Comparison of ENCODE assay signal across 1 cellular context in the genomic region with DNA sequence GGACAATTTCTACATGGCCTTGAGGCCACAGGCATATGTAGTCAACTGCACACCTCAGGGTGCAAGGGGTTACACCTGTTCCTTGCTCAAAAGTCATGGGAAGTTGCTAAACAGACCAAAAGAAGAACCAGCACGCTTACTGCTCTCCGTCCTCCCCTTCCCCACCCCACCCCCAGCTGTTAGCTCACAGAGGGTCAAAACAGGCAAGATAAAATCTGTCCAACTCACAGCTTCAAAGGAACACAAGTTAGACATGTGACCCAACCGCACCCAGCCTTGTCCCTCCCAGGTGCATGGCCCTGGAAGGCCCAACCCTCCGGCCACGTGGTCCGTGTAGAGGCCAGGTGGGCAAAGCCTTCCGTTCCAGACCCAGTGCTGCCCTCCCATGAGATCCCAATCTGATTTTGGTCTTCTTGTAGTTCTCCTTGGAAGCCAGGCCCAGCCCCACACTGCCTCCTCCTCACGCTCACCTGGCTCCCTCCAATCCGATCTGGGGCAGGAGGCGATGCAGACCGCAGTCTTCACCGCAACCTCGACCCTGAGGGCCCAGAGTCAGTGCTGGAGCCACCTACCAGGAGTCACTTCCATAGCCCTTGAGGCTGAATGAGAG.
TF ChIP-seq lines count a peak whose summit lies in the region.

No MANE protein-coding gene starts in this region.

TF ChIP-seq in K562, 482 proteins besides CTCF, POLR2A, EP300 and RAD21 (continued from another document and continues in another):
- TF ChIP-seq, protein P1, sequence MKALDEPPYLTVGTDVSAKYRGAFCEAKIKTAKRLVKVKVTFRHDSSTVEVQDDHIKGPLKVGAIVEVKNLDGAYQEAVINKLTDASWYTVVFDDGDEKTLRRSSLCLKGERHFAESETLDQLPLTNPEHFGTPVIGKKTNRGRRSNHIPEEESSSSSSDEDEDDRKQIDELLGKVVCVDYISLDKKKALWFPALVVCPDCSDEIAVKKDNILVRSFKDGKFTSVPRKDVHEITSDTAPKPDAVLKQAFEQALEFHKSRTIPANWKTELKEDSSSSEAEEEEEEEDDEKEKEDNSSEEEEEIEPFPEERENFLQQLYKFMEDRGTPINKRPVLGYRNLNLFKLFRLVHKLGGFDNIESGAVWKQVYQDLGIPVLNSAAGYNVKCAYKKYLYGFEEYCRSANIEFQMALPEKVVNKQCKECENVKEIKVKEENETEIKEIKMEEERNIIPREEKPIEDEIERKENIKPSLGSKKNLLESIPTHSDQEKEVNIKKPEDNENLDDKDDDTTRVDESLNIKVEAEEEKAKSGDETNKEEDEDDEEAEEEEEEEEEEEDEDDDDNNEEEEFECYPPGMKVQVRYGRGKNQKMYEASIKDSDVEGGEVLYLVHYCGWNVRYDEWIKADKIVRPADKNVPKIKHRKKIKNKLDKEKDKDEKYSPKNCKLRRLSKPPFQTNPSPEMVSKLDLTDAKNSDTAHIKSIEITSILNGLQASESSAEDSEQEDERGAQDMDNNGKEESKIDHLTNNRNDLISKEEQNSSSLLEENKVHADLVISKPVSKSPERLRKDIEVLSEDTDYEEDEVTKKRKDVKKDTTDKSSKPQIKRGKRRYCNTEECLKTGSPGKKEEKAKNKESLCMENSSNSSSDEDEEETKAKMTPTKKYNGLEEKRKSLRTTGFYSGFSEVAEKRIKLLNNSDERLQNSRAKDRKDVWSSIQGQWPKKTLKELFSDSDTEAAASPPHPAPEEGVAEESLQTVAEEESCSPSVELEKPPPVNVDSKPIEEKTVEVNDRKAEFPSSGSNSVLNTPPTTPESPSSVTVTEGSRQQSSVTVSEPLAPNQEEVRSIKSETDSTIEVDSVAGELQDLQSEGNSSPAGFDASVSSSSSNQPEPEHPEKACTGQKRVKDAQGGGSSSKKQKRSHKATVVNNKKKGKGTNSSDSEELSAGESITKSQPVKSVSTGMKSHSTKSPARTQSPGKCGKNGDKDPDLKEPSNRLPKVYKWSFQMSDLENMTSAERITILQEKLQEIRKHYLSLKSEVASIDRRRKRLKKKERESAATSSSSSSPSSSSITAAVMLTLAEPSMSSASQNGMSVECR (CRISPR knock-in tag; IDR thresholded peaks at IDR 0.05): 0 out of 2 replicates have a peak, but pooled peaks have one; percentile 44
- TF ChIP-seq TCF3 (CRISPR knock-in tag; IDR thresholded peaks at IDR 0.05) (peak; percentile 50), SLC30A9 (CRISPR knock-in tag; IDR thresholded peaks at IDR 0.05) (no peak), DDX20 (tag; IDR thresholded peaks at IDR 0.05; ENCODE audit: low read depth) (peak; percentile 64; the same call in 1 of the 2 replicates), SRSF3 (IDR thresholded peaks at IDR 0.05; ENCODE audit: insufficient read depth, low read length) (no peak), ZNF75A (CRISPR knock-in tag; IDR thresholded peaks at IDR 0.05) (no peak), TCF7L2 (IDR thresholded peaks at IDR 0.05; ENCODE audit: low read depth, low read length) (peak; percentile 76), BACH1 (tag; IDR thresholded peaks at IDR 0.05) (peak; percentile 85), ZNF175 (CRISPR knock-in tag; IDR thresholded peaks at IDR 0.05; ENCODE audit: low read depth) (peak; percentile 68; the same call in 1 of the 2 replicates), ZZZ3 (IDR thresholded peaks at IDR 0.05) (no peak), SIN3A (IDR thresholded peaks at IDR 0.05; ENCODE audit: borderline replicate concordance in 2 of 2, control insufficient read depth in 1 of 2, low read depth in 2 of 2, low read length in 2 of 2) (no peak), ELF4 (CRISPR knock-in tag; IDR thresholded peaks at IDR 0.05) (no peak; the same call in 1 of the 2 replicates), ZNF830 (CRISPR knock-in tag; IDR thresholded peaks at IDR 0.05) (no peak), FOXK2 (conservative IDR thresholded peaks at IDR 0.05 in 1 of 2, IDR thresholded peaks at IDR 0.05 in 1 of 2; ENCODE audit: low read depth in 2 of 2) (peak; percentile 85 to 91), JUN (IDR thresholded peaks at IDR 0.05; ENCODE audit: borderline replicate concordance, low read depth, low read length) (peak; percentile 70; the same call in 1 of the 2 replicates), JUN (CRISPR knock-in tag; IDR thresholded peaks at IDR 0.05; ENCODE audit: borderline replicate concordance) (no peak), ZNF12 (CRISPR knock-in tag; IDR thresholded peaks at IDR 0.05) (no peak), ZNF764 (CRISPR knock-in tag; IDR thresholded peaks at IDR 0.05; ENCODE audit: low read depth) (no peak), ZNF134 (CRISPR knock-in tag; conservative IDR thresholded peaks at IDR 0.05) (peak; percentile 61; the same call in 1 of the 2 replicates), ZNF274 (IDR thresholded peaks at IDR 0.05; ENCODE audit: borderline replicate concordance, low read depth, low read length) (no peak), BMI1 (IDR thresholded peaks at IDR 0.05; ENCODE audit: low read length) (no peak), ZNF311 (CRISPR knock-in tag; IDR thresholded peaks at IDR 0.05) (peak; percentile 80), ZNF133 (CRISPR knock-in tag; IDR thresholded peaks at IDR 0.05) (peak; percentile 81; the same call in 1 of the 2 replicates), DACH1 (IDR thresholded peaks at IDR 0.05; ENCODE audit: partially characterized antibody) (peak; percentile 69), TFAM (CRISPR knock-in tag; conservative IDR thresholded peaks at IDR 0.05) (no peak), FIP1L1 (IDR thresholded peaks at IDR 0.05; ENCODE audit: low read depth, low read length, poor library complexity, severe bottlenecking) (no peak), ZNF778 (CRISPR knock-in tag; IDR thresholded peaks at IDR 0.05) (no peak), HNRNPK (IDR thresholded peaks at IDR 0.05; ENCODE audit: low read depth, low read length, poor library complexity, severe bottlenecking) (no peak), MTA3 (IDR thresholded peaks at IDR 0.05; ENCODE audit: borderline replicate concordance) (peak; percentile 77; the same call in 1 of the 2 replicates), PHF20 (IDR thresholded peaks at IDR 0.05; ENCODE audit: partially characterized antibody) (no peak), ERF (CRISPR knock-in tag; IDR thresholded peaks at IDR 0.05) (0 out of 2 replicates have a peak, but pooled peaks have one; percentile 82), RAD51 (IDR thresholded peaks at IDR 0.05; ENCODE audit: borderline replicate concordance, low read depth) (peak; percentile 93), TGIF2 (CRISPR knock-in tag; IDR thresholded peaks at IDR 0.05) (no peak), SMARCB1 (IDR thresholded peaks at IDR 0.05; ENCODE audit: insufficient read length, low read depth) (no peak), ZNF347 (CRISPR knock-in tag; IDR thresholded peaks at IDR 0.05; ENCODE audit: low read depth) (no peak), ZNF224 (CRISPR knock-in tag; IDR thresholded peaks at IDR 0.05) (no peak), NONO (IDR thresholded peaks at IDR 0.05; ENCODE audit: low read depth in 2 of 2, low read length in 1 of 2) (0 out of 4 replicates have a peak, but pooled peaks of 1 of the 2 experiments have one; percentile 12), ZNF766 (CRISPR knock-in tag; conservative IDR thresholded peaks at IDR 0.05) (peak; percentile 94), NFATC3 (IDR thresholded peaks at IDR 0.05) (no peak)
- TF ChIP-seq, protein P2, sequence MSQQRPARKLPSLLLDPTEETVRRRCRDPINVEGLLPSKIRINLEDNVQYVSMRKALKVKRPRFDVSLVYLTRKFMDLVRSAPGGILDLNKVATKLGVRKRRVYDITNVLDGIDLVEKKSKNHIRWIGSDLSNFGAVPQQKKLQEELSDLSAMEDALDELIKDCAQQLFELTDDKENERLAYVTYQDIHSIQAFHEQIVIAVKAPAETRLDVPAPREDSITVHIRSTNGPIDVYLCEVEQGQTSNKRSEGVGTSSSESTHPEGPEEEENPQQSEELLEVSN (IDR thresholded peaks at IDR 0.05; ENCODE audit: borderline replicate concordance in 1 of 2, extremely low read depth in 1 of 2, insufficient read depth in 1 of 2, insufficient read length in 1 of 2, low read depth in 1 of 2, low read length in 1 of 2, poor library complexity in 1 of 2, severe bottlenecking in 1 of 2): peak; percentile 92 to 95
- TF ChIP-seq, protein P3, sequence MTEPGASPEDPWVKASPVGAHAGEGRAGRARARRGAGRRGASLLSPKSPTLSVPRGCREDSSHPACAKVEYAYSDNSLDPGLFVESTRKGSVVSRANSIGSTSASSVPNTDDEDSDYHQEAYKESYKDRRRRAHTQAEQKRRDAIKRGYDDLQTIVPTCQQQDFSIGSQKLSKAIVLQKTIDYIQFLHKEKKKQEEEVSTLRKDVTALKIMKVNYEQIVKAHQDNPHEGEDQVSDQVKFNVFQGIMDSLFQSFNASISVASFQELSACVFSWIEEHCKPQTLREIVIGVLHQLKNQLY (CRISPR knock-in tag; conservative IDR thresholded peaks at IDR 0.05): no peak
- TF ChIP-seq, protein P4, sequence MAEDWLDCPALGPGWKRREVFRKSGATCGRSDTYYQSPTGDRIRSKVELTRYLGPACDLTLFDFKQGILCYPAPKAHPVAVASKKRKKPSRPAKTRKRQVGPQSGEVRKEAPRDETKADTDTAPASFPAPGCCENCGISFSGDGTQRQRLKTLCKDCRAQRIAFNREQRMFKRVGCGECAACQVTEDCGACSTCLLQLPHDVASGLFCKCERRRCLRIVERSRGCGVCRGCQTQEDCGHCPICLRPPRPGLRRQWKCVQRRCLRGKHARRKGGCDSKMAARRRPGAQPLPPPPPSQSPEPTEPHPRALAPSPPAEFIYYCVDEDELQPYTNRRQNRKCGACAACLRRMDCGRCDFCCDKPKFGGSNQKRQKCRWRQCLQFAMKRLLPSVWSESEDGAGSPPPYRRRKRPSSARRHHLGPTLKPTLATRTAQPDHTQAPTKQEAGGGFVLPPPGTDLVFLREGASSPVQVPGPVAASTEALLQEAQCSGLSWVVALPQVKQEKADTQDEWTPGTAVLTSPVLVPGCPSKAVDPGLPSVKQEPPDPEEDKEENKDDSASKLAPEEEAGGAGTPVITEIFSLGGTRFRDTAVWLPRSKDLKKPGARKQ (CRISPR knock-in tag; IDR thresholded peaks at IDR 0.05): no peak
- TF ChIP-seq, protein P5, sequence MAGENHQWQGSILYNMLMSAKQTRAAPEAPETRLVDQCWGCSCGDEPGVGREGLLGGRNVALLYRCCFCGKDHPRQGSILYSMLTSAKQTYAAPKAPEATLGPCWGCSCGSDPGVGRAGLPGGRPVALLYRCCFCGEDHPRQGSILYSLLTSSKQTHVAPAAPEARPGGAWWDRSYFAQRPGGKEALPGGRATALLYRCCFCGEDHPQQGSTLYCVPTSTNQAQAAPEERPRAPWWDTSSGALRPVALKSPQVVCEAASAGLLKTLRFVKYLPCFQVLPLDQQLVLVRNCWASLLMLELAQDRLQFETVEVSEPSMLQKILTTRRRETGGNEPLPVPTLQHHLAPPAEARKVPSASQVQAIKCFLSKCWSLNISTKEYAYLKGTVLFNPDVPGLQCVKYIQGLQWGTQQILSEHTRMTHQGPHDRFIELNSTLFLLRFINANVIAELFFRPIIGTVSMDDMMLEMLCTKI (IDR thresholded peaks at IDR 0.05; ENCODE audit: partially characterized antibody): no peak
- TF ChIP-seq, protein P6, sequence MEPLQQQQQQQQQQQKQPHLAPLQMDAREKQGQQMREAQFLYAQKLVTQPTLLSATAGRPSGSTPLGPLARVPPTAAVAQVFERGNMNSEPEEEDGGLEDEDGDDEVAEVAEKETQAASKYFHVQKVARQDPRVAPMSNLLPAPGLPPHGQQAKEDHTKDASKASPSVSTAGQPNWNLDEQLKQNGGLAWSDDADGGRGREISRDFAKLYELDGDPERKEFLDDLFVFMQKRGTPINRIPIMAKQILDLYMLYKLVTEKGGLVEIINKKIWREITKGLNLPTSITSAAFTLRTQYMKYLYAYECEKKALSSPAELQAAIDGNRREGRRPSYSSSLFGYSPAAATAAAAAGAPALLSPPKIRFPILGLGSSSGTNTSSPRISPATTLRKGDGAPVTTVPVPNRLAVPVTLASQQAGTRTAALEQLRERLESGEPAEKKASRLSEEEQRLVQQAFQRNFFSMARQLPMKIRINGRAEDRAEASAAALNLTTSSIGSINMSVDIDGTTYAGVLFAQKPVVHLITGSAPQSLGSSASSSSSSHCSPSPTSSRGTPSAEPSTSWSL (CRISPR knock-in tag; IDR thresholded peaks at IDR 0.05; ENCODE audit: borderline replicate concordance): no peak; the same call in 1 of the 2 replicates
- TF ChIP-seq, protein P7, sequence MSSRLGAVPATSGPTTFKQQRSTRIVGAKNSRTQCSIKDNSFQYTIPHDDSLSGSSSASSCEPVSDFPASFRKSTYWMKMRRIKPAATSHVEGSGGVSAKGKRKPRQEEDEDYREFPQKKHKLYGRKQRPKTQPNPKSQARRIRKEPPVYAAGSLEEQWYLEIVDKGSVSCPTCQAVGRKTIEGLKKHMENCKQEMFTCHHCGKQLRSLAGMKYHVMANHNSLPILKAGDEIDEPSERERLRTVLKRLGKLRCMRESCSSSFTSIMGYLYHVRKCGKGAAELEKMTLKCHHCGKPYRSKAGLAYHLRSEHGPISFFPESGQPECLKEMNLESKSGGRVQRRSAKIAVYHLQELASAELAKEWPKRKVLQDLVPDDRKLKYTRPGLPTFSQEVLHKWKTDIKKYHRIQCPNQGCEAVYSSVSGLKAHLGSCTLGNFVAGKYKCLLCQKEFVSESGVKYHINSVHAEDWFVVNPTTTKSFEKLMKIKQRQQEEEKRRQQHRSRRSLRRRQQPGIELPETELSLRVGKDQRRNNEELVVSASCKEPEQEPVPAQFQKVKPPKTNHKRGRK (tag; IDR thresholded peaks at IDR 0.05): no peak
- TF ChIP-seq, protein P8, sequence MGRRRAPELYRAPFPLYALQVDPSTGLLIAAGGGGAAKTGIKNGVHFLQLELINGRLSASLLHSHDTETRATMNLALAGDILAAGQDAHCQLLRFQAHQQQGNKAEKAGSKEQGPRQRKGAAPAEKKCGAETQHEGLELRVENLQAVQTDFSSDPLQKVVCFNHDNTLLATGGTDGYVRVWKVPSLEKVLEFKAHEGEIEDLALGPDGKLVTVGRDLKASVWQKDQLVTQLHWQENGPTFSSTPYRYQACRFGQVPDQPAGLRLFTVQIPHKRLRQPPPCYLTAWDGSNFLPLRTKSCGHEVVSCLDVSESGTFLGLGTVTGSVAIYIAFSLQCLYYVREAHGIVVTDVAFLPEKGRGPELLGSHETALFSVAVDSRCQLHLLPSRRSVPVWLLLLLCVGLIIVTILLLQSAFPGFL (CRISPR knock-in tag; IDR thresholded peaks at IDR 0.05): no peak
- TF ChIP-seq, protein P9, sequence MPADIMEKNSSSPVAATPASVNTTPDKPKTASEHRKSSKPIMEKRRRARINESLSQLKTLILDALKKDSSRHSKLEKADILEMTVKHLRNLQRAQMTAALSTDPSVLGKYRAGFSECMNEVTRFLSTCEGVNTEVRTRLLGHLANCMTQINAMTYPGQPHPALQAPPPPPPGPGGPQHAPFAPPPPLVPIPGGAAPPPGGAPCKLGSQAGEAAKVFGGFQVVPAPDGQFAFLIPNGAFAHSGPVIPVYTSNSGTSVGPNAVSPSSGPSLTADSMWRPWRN (IDR thresholded peaks at IDR 0.05; ENCODE audit: low read depth): peak; percentile 58
- TF ChIP-seq, protein P10, sequence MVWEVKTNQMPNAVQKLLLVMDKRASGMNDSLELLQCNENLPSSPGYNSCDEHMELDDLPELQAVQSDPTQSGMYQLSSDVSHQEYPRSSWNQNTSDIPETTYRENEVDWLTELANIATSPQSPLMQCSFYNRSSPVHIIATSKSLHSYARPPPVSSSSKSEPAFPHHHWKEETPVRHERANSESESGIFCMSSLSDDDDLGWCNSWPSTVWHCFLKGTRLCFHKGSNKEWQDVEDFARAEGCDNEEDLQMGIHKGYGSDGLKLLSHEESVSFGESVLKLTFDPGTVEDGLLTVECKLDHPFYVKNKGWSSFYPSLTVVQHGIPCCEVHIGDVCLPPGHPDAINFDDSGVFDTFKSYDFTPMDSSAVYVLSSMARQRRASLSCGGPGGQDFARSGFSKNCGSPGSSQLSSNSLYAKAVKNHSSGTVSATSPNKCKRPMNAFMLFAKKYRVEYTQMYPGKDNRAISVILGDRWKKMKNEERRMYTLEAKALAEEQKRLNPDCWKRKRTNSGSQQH (CRISPR knock-in tag; IDR thresholded peaks at IDR 0.05): no peak
